Comparison of ENCODE assay signal across 18 cellular contexts in genomic region chr6:150592377-150592995, GRCh38. TPM values are rescaled to one million over a fixed set of nuclear protein-coding genes. Genes with fewer than 3 reads are reported as not detected.
A peak's percentile ranks its signal among the peaks of the same experiment; 100 is the strongest.
DNase-seq lines count a peak whose midpoint lies in the region; ATAC-seq, FAIRE-seq and TF ChIP-seq lines count a peak whose summit lies in the region.
"Had no signal": no experiment of that assay in that cellular context is flagged by ENCODE, and none has a peak within 500 bp of the region (broad histone marks: within the 10 kb centered on the region; RNA-seq: fewer than 3 reads in every experiment).

No MANE protein-coding gene starts in this region.

- no peaks in the 10 kb centered on the region for H3K4me1 ChIP-seq in hepatocyte (ENCODE audit: insufficient read depth)
- H3K4me1 ChIP-seq in small intestine (ENCODE audit: control insufficient read depth in 2 of 2, insufficient read depth in 1 of 2, low read depth in 1 of 2, low read length in 1 of 2), result peaks cover 0 to 7% of the 10 kb centered on the region in 2 donors
- H3K4me1 ChIP-seq: BE2C had no signal

- no peak overlapping the region for H3K4me3 Mint-ChIP-seq in activated CD4-positive, alpha-beta T cell treated with anti-CD3 and anti-CD28 coated beads for 36 hours
- no peak overlapping the region for H3K4me3 Mint-ChIP-seq in mesothelial cell of epicardium

- DNase-seq in H4 (ENCODE audit: low spot score) (peak; percentile 12), NCI-H1048 (lab: John Stamatoyannopoulos, UW) (peak; percentile 27), hepatocyte (ENCODE audit: low spot score) (peak; percentile 32), small intestine (peak; percentile 96), mesothelial cell of epicardium (ENCODE audit: low spot score in 2 of 2, unreplicated experiment in 2 of 2) (no peak), NCI-H345 treated with DMSO at 0.1 percent for 48 hours (lab: John Stamatoyannopoulos, UW; ENCODE audit: unreplicated experiment) (no peak)
- no peak for DNase-seq in activated CD4-positive, alpha-beta T cell treated with anti-CD3 and anti-CD28 coated beads for 36 hours
- DNase-seq: BE2C, DMS79, NCI-H1092 treated with DMSO at 0.1 percent for 48 hours, NCI-H1436 treated with DMSO at 0.1 percent for 48 hours, NCI-H1930, NCI-H510A treated with DMSO at 0.1 percent for 48 hours, NCI-H748 treated with DMSO at 0.1 percent for 48 hours, PC-9 had no signal

- H2AFZ ChIP-seq in hepatocyte, result no peak overlapping the region
- H2AFZ ChIP-seq: PC-9 had no signal

- no peak overlapping the region for H3K4me2 ChIP-seq in hepatocyte
- H3K4me2 ChIP-seq: PC-9 had no signal

- no peaks in the 10 kb centered on the region for H3K9me2 ChIP-seq in hepatocyte (replicated peaks; ENCODE audit: insufficient read depth)

- FAIRE-seq in small intestine (lab: Jason Lieb, UNC), result peak; percentile 75
- FAIRE-seq: H54, K562 had no signal

- H3K36me3 Mint-ChIP-seq in activated CD4-positive, alpha-beta T cell treated with anti-CD3 and anti-CD28 coated beads for 36 hours (ENCODE audit: low read depth), result no peaks in the 10 kb centered on the region
- H3K36me3 Mint-ChIP-seq in mesothelial cell of epicardium, result no peaks in the 10 kb centered on the region

- no peaks in the 10 kb centered on the region for H3K36me3 ChIP-seq in hepatocyte (replicated peaks; ENCODE audit: insufficient read depth, low read depth)
- no peaks in the 10 kb centered on the region for H3K36me3 ChIP-seq in small intestine (ENCODE audit: control insufficient read depth in 2 of 2, insufficient read depth in 2 of 2, low read length in 2 of 2)
- H3K36me3 ChIP-seq: BE2C, SJCRH30 had no signal

- no peak for TF ChIP-seq CTCF in hepatocyte (IDR thresholded peaks at IDR 0.05; ENCODE audit: poor library complexity)
- TF ChIP-seq CTCF in mesothelial cell of epicardium (IDR thresholded peaks at IDR 0.05; ENCODE audit: unreplicated experiment), result no peak

- H3K27ac Mint-ChIP-seq in activated CD4-positive, alpha-beta T cell treated with anti-CD3 and anti-CD28 coated beads for 36 hours, result no peak overlapping the region
- H3K27ac Mint-ChIP-seq in mesothelial cell of epicardium, result no peak overlapping the region

- no peaks in the 10 kb centered on the region for H3K9me3 Mint-ChIP-seq in activated CD4-positive, alpha-beta T cell treated with anti-CD3 and anti-CD28 coated beads for 36 hours (ENCODE audit: low read depth)
- H3K9me3 Mint-ChIP-seq in mesothelial cell of epicardium, result no peaks in the 10 kb centered on the region

- no peaks in the 10 kb centered on the region for H4K20me1 ChIP-seq in hepatocyte (ENCODE audit: insufficient read depth, poor library complexity, severe bottlenecking)

- H3K9me3 ChIP-seq in hepatocyte (ENCODE audit: low read depth), result no peaks in the 10 kb centered on the region
- no peaks in the 10 kb centered on the region for H3K9me3 ChIP-seq in small intestine (ENCODE audit: control insufficient read depth, low read depth)
- H3K9me3 ChIP-seq: BE2C had no signal

- H3K27ac ChIP-seq in hepatocyte (peak overlapping the region; percentile 47), small intestine (ENCODE audit: low read depth in 1 of 2, low read length in 1 of 2) (peak overlapping the region; percentile 39 to 78)
- H3K27ac ChIP-seq: PC-9, SJCRH30 had no signal

- CTCF ChIA-PET in activated CD4-positive, alpha-beta T cell treated with anti-CD3 and anti-CD28 coated beads for 36 hours (lab: Charles Lee), result interaction anchor here (0.5 to 1.0 kb wide), 4 partner anchors 8 to 753 kb away, joined by 3 to 4 read pairs (median 3); no protein-coding TSS in a partner anchor

- 37% methylated on average over 5 of the region's 5 CpGs for WGBS in hepatocyte (ENCODE audit: low lambda C conversion rate, missing lambda C conversion rate)
- 14 to 67% (median 37%) methylated on average over 5 of the region's 5 CpGs for WGBS in small intestine, 3 donors

- no peak for ATAC-seq in activated CD4-positive, alpha-beta T cell treated with anti-CD3 and anti-CD28 coated beads for 36 hours
- ATAC-seq: K562 had no signal

- no peak overlapping the region for H3K4me3 ChIP-seq in hepatocyte
- H3K4me3 ChIP-seq in small intestine (ENCODE audit: low read depth in 1 of 2, low read length in 2 of 2), result no peak overlapping the region
- H3K4me3 ChIP-seq: K562, PC-9, SJCRH30 had no signal

- H3K27me3 Mint-ChIP-seq in activated CD4-positive, alpha-beta T cell treated with anti-CD3 and anti-CD28 coated beads for 36 hours, result peaks cover 13% of the 10 kb centered on the region
- peaks cover 2% of the 10 kb centered on the region for H3K27me3 Mint-ChIP-seq in mesothelial cell of epicardium (ENCODE audit: low read depth)

- POLR2A ChIA-PET in activated CD4-positive, alpha-beta T cell treated with anti-CD3 and anti-CD28 coated beads for 36 hours (lab: Charles Lee), result no interaction called here

- no peaks in the 10 kb centered on the region for H3K79me2 ChIP-seq in hepatocyte

- H3K27me3 ChIP-seq in hepatocyte, result peaks cover 4% of the 10 kb centered on the region
- no peaks in the 10 kb centered on the region for H3K27me3 ChIP-seq in small intestine (ENCODE audit: control insufficient read depth in 2 of 2, insufficient read depth in 2 of 2, low read length in 2 of 2)
- H3K27me3 ChIP-seq: SJCRH30 had no signal

- H3K4me1 Mint-ChIP-seq in activated CD4-positive, alpha-beta T cell treated with anti-CD3 and anti-CD28 coated beads for 36 hours, result no peaks in the 10 kb centered on the region
- peaks cover 35% of the 10 kb centered on the region for H3K4me1 Mint-ChIP-seq in mesothelial cell of epicardium

- intact Hi-C loops in activated CD4-positive, alpha-beta T cell treated with anti-CD3 and anti-CD28 coated beads for 36 hours (cut with DNase I, micrococcal nuclease), result loop anchor here in 1 of 2 experiments (10.0 kb wide), 2 partner anchors 588 to 782 kb away; no protein-coding TSS in a partner anchor

RNA-seq across cellular contexts. Expression of gene PLEKHG1, which starts 7.2 kb away (rescaled TPM):
- total RNA-seq in H4 (2014; rRNA removed; shearing (Covaris generic)), result 2.4 and 6.3 TPM in 2 replicates
- 6.3 and 6.8 TPM in 2 replicates for total RNA-seq in hepatocyte
- 5.6 and 6.3 TPM in 2 replicates for polyA plus RNA-seq in hepatocyte
- 1 to 10 TPM; 3.0 to 6.6 (median 5.1) TPM for polyA plus RNA-seq in small intestine
- total RNA-seq in activated CD4-positive, alpha-beta T cell treated with anti-CD3 and anti-CD28 coated beads for 36 hours, result 10 to 100 TPM in 1 of 2 experiments, 1 to 10 TPM in 1; 8.2 to 11.6 TPM
- total RNA-seq in mesothelial cell of epicardium, result 65.7 to 69.4 TPM (median 69.3 TPM) in 3 replicates

Comparison
In these comparisons a context has a peak if more than half of its experiments do, and no peak if none do; other contexts are left out.
1. DNase-seq: peak in H4 (single experiment), NCI-H1048 (single experiment), hepatocyte (single experiment) and small intestine (single experiment); none in activated CD4-positive, alpha-beta T cell treated with anti-CD3 and anti-CD28 coated beads for 36 hours (single experiment), mesothelial cell of epicardium (0 of 2) and NCI-H345 treated with DMSO at 0.1 percent for 48 hours (single experiment).